ENCODE assay signal across 8 cellular contexts in the genomic region with DNA sequence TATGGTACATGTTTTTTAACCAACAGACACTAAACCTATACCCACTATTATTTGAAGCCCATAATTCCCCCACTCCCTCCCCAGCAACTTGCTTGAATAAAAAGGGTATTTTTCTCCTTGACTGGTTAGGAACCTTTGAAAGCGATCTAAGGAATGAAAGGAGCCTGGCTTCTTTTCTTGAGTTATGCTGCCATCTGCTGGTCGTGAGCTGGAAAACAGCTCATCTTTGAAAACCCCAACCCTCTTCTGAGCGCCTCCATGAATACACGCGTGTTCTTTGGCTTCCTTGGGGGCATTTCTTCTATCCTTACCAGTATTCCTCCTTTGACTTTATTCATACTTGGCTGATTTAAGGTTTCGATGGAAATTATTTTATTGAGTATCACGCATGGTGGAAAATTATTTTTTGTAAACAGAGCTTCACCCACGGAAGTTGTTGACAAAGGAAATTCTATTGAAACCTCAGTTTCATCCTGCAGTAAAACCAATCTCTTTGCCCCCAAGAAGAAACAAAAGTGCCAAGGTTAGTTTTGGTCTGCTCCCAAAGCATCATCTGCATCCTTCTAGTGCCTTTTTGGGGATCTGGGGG.
A peak's percentile ranks its signal among the peaks of the same experiment; 100 is the strongest.
DNase-seq lines count a peak whose midpoint lies in the region; ATAC-seq and TF ChIP-seq lines count a peak whose summit lies in the region.

No MANE protein-coding gene starts in this region.

- no peak overlapping the region for H3K27ac Mint-ChIP-seq in activated T-helper 1 cell treated with anti-CD3 and anti-CD28 coated beads, Interleukin-12 subunit alpha, Interleukin-12 subunit beta, Interleukin-2, Interleukin-4 antibody, amounts not matched to agents 30 ng/mL and 10 ng/mL and 1 ng/mL, durations not matched to agents 14 hours and 24 hours and 36 hours

- DNase-seq in NCI-H1436 (lab: John Stamatoyannopoulos, UW) (peak; percentile 75), NCI-H1436 treated with DMSO at 0.1 percent for 48 hours (lab: John Stamatoyannopoulos, UW) (no peak), Panc1 (ENCODE audit: low read depth, low spot score) (peak; percentile 52), fibroblast of the aortic adventitia (ENCODE audit: low read depth) (peak; percentile 81), occipital lobe (lab: John Stamatoyannopoulos, UW) (peak; percentile 27), tibial artery (peak in 1 of 2 donors; percentile 42)
- DNase-seq in Jurkat, Clone E6-1 (ENCODE audit: low read depth, low spot score): peak; percentile 72
- peak; percentile 38 for DNase-seq in activated T-helper 1 cell treated with anti-CD3 and anti-CD28 coated beads, Interleukin-12 subunit alpha, Interleukin-12 subunit beta, Interleukin-2, Interleukin-4 antibody, amounts not matched to agents 30 ng/mL and 10 ng/mL and 1 ng/mL, durations not matched to agents 14 hours and 24 hours and 36 hours (ENCODE audit: low spot score)

- H3K27me3 Mint-ChIP-seq in activated T-helper 1 cell treated with anti-CD3 and anti-CD28 coated beads, Interleukin-12 subunit alpha, Interleukin-12 subunit beta, Interleukin-2, Interleukin-4 antibody, amounts not matched to agents 30 ng/mL and 10 ng/mL and 1 ng/mL, durations not matched to agents 14 hours and 24 hours and 36 hours (ENCODE audit: insufficient read depth): peaks cover 33% of the 10 kb centered on the region

- H3K9me3 Mint-ChIP-seq in activated T-helper 1 cell treated with anti-CD3 and anti-CD28 coated beads, Interleukin-12 subunit alpha, Interleukin-12 subunit beta, Interleukin-2, Interleukin-4 antibody, amounts not matched to agents 30 ng/mL and 10 ng/mL and 1 ng/mL, durations not matched to agents 14 hours and 24 hours and 36 hours: peaks cover 6% of the 10 kb centered on the region

- peaks cover 9% of the 10 kb centered on the region for H3K4me1 Mint-ChIP-seq in activated T-helper 1 cell treated with anti-CD3 and anti-CD28 coated beads, Interleukin-12 subunit alpha, Interleukin-12 subunit beta, Interleukin-2, Interleukin-4 antibody, amounts not matched to agents 30 ng/mL and 10 ng/mL and 1 ng/mL, durations not matched to agents 14 hours and 24 hours and 36 hours (ENCODE audit: low read depth)

- H3K9me3 ChIP-seq in Panc1 (ENCODE audit: control insufficient read depth, insufficient read depth, low read depth, low read length) (peaks cover 14% of the 10 kb centered on the region), tibial artery (no peaks in the 10 kb centered on the region)

- peak; percentile 84 for TF ChIP-seq CTCF in Panc1 (IDR thresholded peaks at IDR 0.05)
- peak; percentile 71 for TF ChIP-seq CTCF in fibroblast of the aortic adventitia (IDR thresholded peaks at IDR 0.05; ENCODE audit: insufficient read depth, low read length)
- TF ChIP-seq CTCF in tibial artery (IDR thresholded peaks at IDR 0.05): peak; percentile 80 to 85

- H3K4me3 ChIP-seq in Jurkat, Clone E6-1 (ENCODE audit: low read length): no peak overlapping the region
- H3K4me3 ChIP-seq in Panc1 (ENCODE audit: low read depth in 2 of 2, low read length in 2 of 2) (no peak overlapping the region), fibroblast of the aortic adventitia (ENCODE audit: low read depth, low read length) (no peak overlapping the region), tibial artery (no peak overlapping the region)

- H3K4me1 ChIP-seq in Panc1 (ENCODE audit: control insufficient read depth, insufficient read depth, low read length) (no peaks in the 10 kb centered on the region; the same call in 1 of the 2 replicates), tibial artery (no peaks in the 10 kb centered on the region)

- intact Hi-C loops in Panc1 (cut with micrococcal nuclease; ENCODE audit: unreplicated experiment): loop anchor here (1.0 to 2.0 kb wide), 2 partner anchors 215 to 315 kb away; no protein-coding TSS in a partner anchor
- intact Hi-C loops in activated T-helper 1 cell treated with anti-CD3 and anti-CD28 coated beads, Interleukin-12 subunit alpha, Interleukin-12 subunit beta, Interleukin-2, Interleukin-4 antibody, amounts not matched to agents 30 ng/mL and 10 ng/mL and 1 ng/mL, durations not matched to agents 14 hours and 24 hours and 36 hours (cut with micrococcal nuclease): loop anchor here (1.0 to 2.0 kb wide), 3 partner anchors 25 to 315 kb away; no protein-coding TSS in a partner anchor
- intact Hi-C loops in tibial artery (cut with DNase I; ENCODE audit: low total_unique reads): loop anchor here (2.0 kb wide), 1 partner anchor 213 kb away; no protein-coding TSS in a partner anchor

- peaks cover 11% of the 10 kb centered on the region; the same call in 1 of the 2 replicates for H3K27me3 ChIP-seq in Panc1 (ENCODE audit: control insufficient read depth, insufficient read depth, low read length)
- H3K27me3 ChIP-seq in tibial artery: peaks cover 0 to 6% of the 10 kb centered on the region in 2 donors

- H3K36me3 ChIP-seq in Panc1 (ENCODE audit: control insufficient read depth, insufficient read depth, low read length) (no peaks in the 10 kb centered on the region), tibial artery (no peaks in the 10 kb centered on the region)

- no peaks in the 10 kb centered on the region for H3K36me3 Mint-ChIP-seq in activated T-helper 1 cell treated with anti-CD3 and anti-CD28 coated beads, Interleukin-12 subunit alpha, Interleukin-12 subunit beta, Interleukin-2, Interleukin-4 antibody, amounts not matched to agents 30 ng/mL and 10 ng/mL and 1 ng/mL, durations not matched to agents 14 hours and 24 hours and 36 hours (ENCODE audit: low read depth)

- H3K27ac ChIP-seq in Panc1 (ENCODE audit: low read length) (no peak overlapping the region), tibial artery (no peak overlapping the region)

- peak; percentile 92 for ATAC-seq in Panc1

- no TSS peak for BruUV-seq in Panc1 (replicated peaks; lab: Mats Ljungman, UMichigan)

- H3K4me3 Mint-ChIP-seq in activated T-helper 1 cell treated with anti-CD3 and anti-CD28 coated beads, Interleukin-12 subunit alpha, Interleukin-12 subunit beta, Interleukin-2, Interleukin-4 antibody, amounts not matched to agents 30 ng/mL and 10 ng/mL and 1 ng/mL, durations not matched to agents 14 hours and 24 hours and 36 hours: peak overlapping the region; percentile 38

- in situ Hi-C loops in Panc1 (cut with HindIII; ENCODE audit: low pct_unique_long_range_greater_than_20kb, low sequenced_read_pairs): no loop called here

- CTCF ChIA-PET in Panc1 (lab: Charles Lee): interaction anchor here (0.6 to 1.8 kb wide), 8 partner anchors 13 to 791 kb away, joined by 3 to 31 read pairs (median 4); no protein-coding TSS in a partner anchor

- POLR2A ChIA-PET in Panc1 (lab: Charles Lee): no interaction called here
